In genomic region chrX:154729439-154729838, GRCh38 we compare ENCODE assay signal across 8 cellular contexts. TPM values are rescaled to one million over a fixed set of nuclear protein-coding genes. Genes with fewer than 3 reads are reported as not detected.
DNase-seq lines count a peak whose midpoint lies in the region; ATAC-seq and TF ChIP-seq lines count a peak whose summit lies in the region.

No MANE protein-coding gene starts in this region.

- TF ChIP-seq POLR2A in spleen (IDR thresholded peaks at IDR 0.05), result no peak

- H3K27me3 Mint-ChIP-seq in activated T-helper 17 cell treated with anti-CD3 and anti-CD28 coated beads, Interleukin-2, amount 50 U/mL, for 72 hours, result no peaks in the 10 kb centered on the region

- H3F3A ChIP-seq in GM23248 (ENCODE audit: insufficient read depth), result peaks cover 56% of the 10 kb centered on the region

- no peaks in the 10 kb centered on the region for H3K9me3 ChIP-seq in GM23248 (ENCODE audit: low read depth)
- no peaks in the 10 kb centered on the region for H3K9me3 ChIP-seq in left ventricle myocardium inferior (replicated peaks)
- H3K9me3 ChIP-seq in spleen, result no peaks in the 10 kb centered on the region

- 55 to 63% methylated on average over 3 of the region's 3 CpGs for WGBS in GM23248 (ENCODE audit: low coverage in 1 of 2, low lambda C conversion rate in 2 of 2, missing lambda C conversion rate in 2 of 2), 2 experiments
- WGBS in spleen, 5 donors, result 68 to 93% (median 74%) methylated on average over 3 of the region's 3 CpGs

- H3K27me3 ChIP-seq in GM23248 (replicated peaks; ENCODE audit: insufficient read depth) (no peaks in the 10 kb centered on the region), left ventricle myocardium inferior (ENCODE audit: low read depth) (no peaks in the 10 kb centered on the region), spleen (replicated peaks in 1 of 7) (no peaks in the 10 kb centered on the region)

- no peaks in the 10 kb centered on the region for H3K9me3 Mint-ChIP-seq in activated T-helper 17 cell treated with anti-CD3 and anti-CD28 coated beads, Interleukin-2, amount 50 U/mL, for 72 hours

- in situ Hi-C loops in GM23248 (cut with MboI), result no loop called here

- H3K9me2 ChIP-seq in GM23248 (ENCODE audit: insufficient read depth), result no peaks in the 10 kb centered on the region

- H3K4me3 Mint-ChIP-seq in activated T-helper 17 cell treated with anti-CD3 and anti-CD28 coated beads, Interleukin-2, amount 50 U/mL, for 72 hours, result no peak overlapping the region

- DNase-seq in GM23248, result peak; percentile 34
- no peak for DNase-seq in left ventricle myocardium inferior
- no peak for DNase-seq in spleen
- DNase-seq in SW480 (ENCODE audit: low spot score), result no peak
- DNase-seq in stimulated activated CD4-positive, alpha-beta T cell treated with anti-CD3 and anti-CD28 coated beads, Interleukin-2, amount 100 ng/mL, for 24 hours, result no peak
- DNase-seq in C1 segment of cervical spinal cord (lab: John Stamatoyannopoulos, UW), result no peak

- H3K79me2 ChIP-seq in GM23248 (ENCODE audit: insufficient read depth), result no peaks in the 10 kb centered on the region

- intact Hi-C loops in left ventricle myocardium inferior (cut with micrococcal nuclease) (no loop called here), spleen (cut with DNase I; ENCODE audit: low total_unique reads) (no loop called here)

- peaks cover 60% of the 10 kb centered on the region for H3K4me1 ChIP-seq in GM23248 (ENCODE audit: insufficient read depth)
- H3K4me1 ChIP-seq in left ventricle myocardium inferior, result peaks cover 100% of the 10 kb centered on the region
- H3K4me1 ChIP-seq in spleen, result peaks cover 19 to 100% (median 90%) of the 10 kb centered on the region in 6 donors

- H3K4me2 ChIP-seq in GM23248 (ENCODE audit: unreplicated experiment), result peak overlapping the region; percentile 28

- H3K27ac Mint-ChIP-seq in activated T-helper 17 cell treated with anti-CD3 and anti-CD28 coated beads, Interleukin-2, amount 50 U/mL, for 72 hours, result peak overlapping the region; percentile 56

- ATAC-seq in activated T-helper 17 cell treated with anti-CD3 and anti-CD28 coated beads, Interleukin-2, amount 50 U/mL, for 72 hours (replicated peaks), result no peak
- ATAC-seq in HG03139 (IDR thresholded peaks at IDR 0.05; ENCODE audit: unreplicated experiment), result no peak

- H3K4me1 Mint-ChIP-seq in activated T-helper 17 cell treated with anti-CD3 and anti-CD28 coated beads, Interleukin-2, amount 50 U/mL, for 72 hours, result peaks cover 66% of the 10 kb centered on the region

- no peaks in the 10 kb centered on the region for H4K20me1 ChIP-seq in GM23248 (ENCODE audit: insufficient read depth)

- H3K36me3 Mint-ChIP-seq in activated T-helper 17 cell treated with anti-CD3 and anti-CD28 coated beads, Interleukin-2, amount 50 U/mL, for 72 hours (ENCODE audit: low read depth), result no peaks in the 10 kb centered on the region

- peak overlapping the region; percentile 15; the same call in 1 of the 2 replicates for H3K27ac ChIP-seq in GM23248
- H3K27ac ChIP-seq in left ventricle myocardium inferior (replicated peaks), result peak overlapping the region; percentile 89
- H3K27ac ChIP-seq in spleen, result peak overlapping the region; percentile 43 to 90 (median 82)

- TF ChIP-seq CTCF in left ventricle myocardium inferior (IDR thresholded peaks at IDR 0.05; ENCODE audit: borderline replicate concordance) (no peak), spleen (IDR thresholded peaks at IDR 0.05 in 8 of 11, conservative IDR thresholded peaks at IDR 0.05 in 3 of 11) (no peak)

- H3K9ac ChIP-seq in GM23248, result no peak overlapping the region

- H2AFZ ChIP-seq in GM23248, result no peak overlapping the region

- H3K36me3 ChIP-seq in GM23248 (ENCODE audit: low read depth) (no peaks in the 10 kb centered on the region), left ventricle myocardium inferior (no peaks in the 10 kb centered on the region), spleen (no peaks in the 10 kb centered on the region)

- H3K4me3 ChIP-seq in GM23248 (no peak overlapping the region), left ventricle myocardium inferior (no peak overlapping the region), spleen (no peak overlapping the region)

RNA-seq across cellular contexts. Expression of gene GAB3, which starts 21.4 kb away (rescaled TPM):
- total RNA-seq in GM23248 (2014; rRNA removed; shearing (Covaris generic)), result 0.25 and 0.76 TPM in 2 replicates
- polyA plus RNA-seq in GM23248 (2016; fragmentation: Nextera tagmentation; extraction: Ambion mirVana), result 0.89 and 1.0 TPM in 2 replicates
- total RNA-seq in activated T-helper 17 cell treated with anti-CD3 and anti-CD28 coated beads, Interleukin-2, amount 50 U/mL, for 72 hours, result 10 to 100 TPM; 12.1 to 13.5 TPM
- 14.8 TPM for total RNA-seq in left ventricle myocardium inferior
- total RNA-seq in spleen, result 10 to 100 TPM; 22.1 to 40.3 (median 36.1) TPM
- polyA plus RNA-seq in spleen, result 1 to 10 TPM; 7.4 to 8.4 (median 7.9) TPM

RNA-seq across cellular contexts. Expression of gene DKC1, which starts 33.2 kb away (rescaled TPM):
- 30.0 and 40.1 TPM in 2 replicates for total RNA-seq in GM23248 (2014; rRNA removed; shearing (Covaris generic))
- polyA plus RNA-seq in GM23248 (2016; fragmentation: Nextera tagmentation; extraction: Ambion mirVana) (41.3 and 42.9 TPM in 2 replicates), spleen (10 to 100 TPM; 34.0 to 42.7 (median 38.8) TPM)
- 100 to 1,000 TPM in 1 of 2 donors, 10 to 100 TPM in 1; 72.8 to 142 TPM for total RNA-seq in activated T-helper 17 cell treated with anti-CD3 and anti-CD28 coated beads, Interleukin-2, amount 50 U/mL, for 72 hours
- total RNA-seq in left ventricle myocardium inferior (18.0 TPM), spleen (10 to 100 TPM; 32.0 to 54.4 (median 39.3) TPM)

Comparison
In these comparisons a context has a peak if more than half of its experiments do, and no peak if none do; other contexts are left out.
1. H3K27ac ChIP-seq: peak in every context shown above with its lines; median percentile 89 in left ventricle myocardium inferior; 82 in spleen; 15 in GM23248.